2 cellular contexts compared by ENCODE assay signal in genomic region chr11:61889831-61890230, GRCh38.
TF ChIP-seq lines count a peak whose summit lies in the region.

No MANE protein-coding gene starts in this region.

TF ChIP-seq in SK-N-SH, 30 proteins besides CTCF, POLR2A, EP300 and RAD21 (continued from another document):
- no peak for TF ChIP-seq USF1 (IDR thresholded peaks at IDR 0.05; ENCODE audit: borderline replicate concordance, low read depth)
- TF ChIP-seq IRF3 (IDR thresholded peaks at IDR 0.05; ENCODE audit: low read depth, low read length): no peak
- TF ChIP-seq YY1 (IDR thresholded peaks at IDR 0.05; ENCODE audit: low read depth): no peak
- TF ChIP-seq FOXM1 (IDR thresholded peaks at IDR 0.05; ENCODE audit: low read depth): no peak
- TF ChIP-seq REST (IDR thresholded peaks at IDR 0.05; ENCODE audit: low read depth, low read length): no peak
- no peak for TF ChIP-seq FOSL2 (IDR thresholded peaks at IDR 0.05; ENCODE audit: borderline replicate concordance, low read depth)
- no peak for TF ChIP-seq TEAD4 (IDR thresholded peaks at IDR 0.05; ENCODE audit: borderline replicate concordance, insufficient read depth)
- no peak for TF ChIP-seq FOXJ3 (CRISPR knock-in tag; IDR thresholded peaks at IDR 0.05)
- no peak for TF ChIP-seq MEF2A (IDR thresholded peaks at IDR 0.05; ENCODE audit: borderline replicate concordance, low read depth)
- TF ChIP-seq RFX5 (IDR thresholded peaks at IDR 0.05; ENCODE audit: low read length): no peak
- no peak for TF ChIP-seq TCF12 (IDR thresholded peaks at IDR 0.05)
- no peak for TF ChIP-seq TAF1 (IDR thresholded peaks at IDR 0.05; ENCODE audit: borderline replicate concordance, low read depth, low read length)
- TF ChIP-seq SIN3A (IDR thresholded peaks at IDR 0.05; ENCODE audit: borderline replicate concordance, low read depth, low read length): no peak

TF ChIP-seq in SK-N-SH treated with all-trans-retinoic acid at 6 μM for 48 hours, 23 proteins besides CTCF, POLR2A, EP300 and RAD21:
- TF ChIP-seq CREB5 (CRISPR knock-in tag; IDR thresholded peaks at IDR 0.05; ENCODE audit: low read depth): no peak
- TF ChIP-seq ARNTL (CRISPR knock-in tag; IDR thresholded peaks at IDR 0.05; ENCODE audit: borderline replicate concordance, low read depth): no peak
- no peak for TF ChIP-seq BACH2 (CRISPR knock-in tag; IDR thresholded peaks at IDR 0.05; ENCODE audit: borderline replicate concordance)
- TF ChIP-seq RARB (CRISPR knock-in tag; IDR thresholded peaks at IDR 0.05): no peak
- TF ChIP-seq TCF4 (CRISPR knock-in tag; IDR thresholded peaks at IDR 0.05; ENCODE audit: borderline replicate concordance): no peak
- no peak for TF ChIP-seq ZNF8 (CRISPR knock-in tag; IDR thresholded peaks at IDR 0.05)
- no peak for TF ChIP-seq TSHZ2 (CRISPR knock-in tag; IDR thresholded peaks at IDR 0.05)
- no peak for TF ChIP-seq ZNF565 (CRISPR knock-in tag; conservative IDR thresholded peaks at IDR 0.05; ENCODE audit: low read depth)
- TF ChIP-seq GLIS3 (CRISPR knock-in tag; IDR thresholded peaks at IDR 0.05): no peak
- no peak for TF ChIP-seq CSRNP3 (CRISPR knock-in tag; IDR thresholded peaks at IDR 0.05)
- no peak for TF ChIP-seq SNAI2 (CRISPR knock-in tag; IDR thresholded peaks at IDR 0.05)
- TF ChIP-seq POU6F1 (CRISPR knock-in tag; IDR thresholded peaks at IDR 0.05; ENCODE audit: borderline replicate concordance, low read depth): no peak
- no peak for TF ChIP-seq PATZ1 (CRISPR knock-in tag; IDR thresholded peaks at IDR 0.05; ENCODE audit: borderline replicate concordance)
- TF ChIP-seq ZC3H10 (CRISPR knock-in tag; IDR thresholded peaks at IDR 0.05): no peak
- TF ChIP-seq CSDC2 (CRISPR knock-in tag; IDR thresholded peaks at IDR 0.05): no peak
- TF ChIP-seq OSR1 (CRISPR knock-in tag; IDR thresholded peaks at IDR 0.05): no peak
- no peak for TF ChIP-seq ZFP3 (CRISPR knock-in tag; IDR thresholded peaks at IDR 0.05)
- TF ChIP-seq TOX (CRISPR knock-in tag; IDR thresholded peaks at IDR 0.05; ENCODE audit: borderline replicate concordance): no peak
- TF ChIP-seq ZNF70 (CRISPR knock-in tag; IDR thresholded peaks at IDR 0.05): no peak
TF ChIP-seq in SK-N-SH treated with all-trans-retinoic acid at 6 μM for 48 hours: peak in this region for 0.
